ENCODE assay signal across 4 cellular contexts in genomic region chr2:85617723-85618122, GRCh38. TPM values are rescaled to one million over a fixed set of nuclear protein-coding genes. Genes with fewer than 3 reads are reported as not detected.
DNase-seq lines count a peak whose midpoint lies in the region; ATAC-seq and TF ChIP-seq lines count a peak whose summit lies in the region.
"Not testable (repeated sequence)": the region's sequence is repeated elsewhere in the genome, so short reads cannot be mapped to it uniquely, and the experiment has no call there.

No MANE protein-coding gene starts in this region.

- H2AFZ ChIP-seq in SK-N-SH (ENCODE audit: low read depth); neural cell (ENCODE audit: low read depth, low read length): not testable (repeated sequence)

- CTCF ChIA-PET in Caco-2 (lab: Charles Lee), result not testable (repeated sequence)
- CTCF ChIA-PET in SK-N-SH (lab: Yijun Ruan, JAX), result interaction anchor here (2.0 kb wide), 1 partner anchor 19 kb away, joined by 12 read pairs; no protein-coding TSS in a partner anchor

- not testable (repeated sequence) for H3K9me3 Mint-ChIP-seq in Caco-2 (ENCODE audit: unreplicated experiment); central memory CD8-positive, alpha-beta T cell

- not testable (repeated sequence) for H3K9me3 ChIP-seq in Caco-2; SK-N-SH; neural cell (ENCODE audit: low read length)

- POLR2A ChIA-PET in Caco-2 (lab: Charles Lee), result interaction anchor here (1.1 kb wide), 1 partner anchor 15 kb away, joined by 4 read pairs; the partner anchor contains the start of gene TMEM150A
- POLR2A ChIA-PET in SK-N-SH (lab: Yijun Ruan, JAX), result not testable (repeated sequence)

- not testable (repeated sequence) for H3K4me1 Mint-ChIP-seq in Caco-2 (ENCODE audit: low read depth, unreplicated experiment)
- H3K4me1 Mint-ChIP-seq in central memory CD8-positive, alpha-beta T cell, result peaks cover 19% of the 10 kb centered on the region

- DNase-seq in Caco-2; SK-N-SH; central memory CD8-positive, alpha-beta T cell (ENCODE audit: low spot score in 2 of 2): not testable (repeated sequence)

- peaks cover 46% of the 10 kb centered on the region for H3K36me3 Mint-ChIP-seq in Caco-2 (ENCODE audit: insufficient read depth, unreplicated experiment)
- peaks cover 29% of the 10 kb centered on the region for H3K36me3 Mint-ChIP-seq in central memory CD8-positive, alpha-beta T cell (ENCODE audit: insufficient read depth)

- not testable (repeated sequence) for H3K27ac Mint-ChIP-seq in Caco-2 (ENCODE audit: unreplicated experiment); central memory CD8-positive, alpha-beta T cell (ENCODE audit: low read depth)

- not testable (repeated sequence) for TF ChIP-seq CTCF in Caco-2 (IDR thresholded peaks at IDR 0.05; ENCODE audit: insufficient read depth in 1 of 2, low read depth in 1 of 2, low read length in 1 of 2, severe bottlenecking in 1 of 2, unreplicated experiment in 1 of 2); SK-N-SH (IDR thresholded peaks at IDR 0.05); neural cell (IDR thresholded peaks at IDR 0.05; ENCODE audit: poor library complexity, severe bottlenecking)

- H3K4me1 ChIP-seq in Caco-2; SK-N-SH (ENCODE audit: control insufficient read depth in 1 of 2, insufficient read depth in 2 of 2, low read depth in 1 of 2, low read length in 1 of 2): not testable (repeated sequence)

- not testable (repeated sequence) for BruUV-seq in Caco-2 (replicated peaks; lab: Mats Ljungman, UMichigan)

- 91% methylated on average over 5 of the region's 5 CpGs for WGBS in SK-N-SH (ENCODE audit: low lambda C conversion rate)

- H3K27me3 ChIP-seq in Caco-2 (replicated peaks; ENCODE audit: control insufficient read depth, insufficient read depth, low read length); SK-N-SH (ENCODE audit: insufficient read depth); neural cell (ENCODE audit: insufficient read depth, low read depth, low read length): not testable (repeated sequence)

- not testable (repeated sequence) for H3K36me3 ChIP-seq in Caco-2 (ENCODE audit: control insufficient read depth, insufficient read depth, low read length); neural cell (ENCODE audit: insufficient read depth, low read length)
- peaks cover 20 to 24% of the 10 kb centered on the region in 2 experiments for H3K36me3 ChIP-seq in SK-N-SH (replicated peaks in 1 of 2; ENCODE audit: control insufficient read depth in 1 of 2, insufficient read depth in 2 of 2, low read length in 1 of 2)

- H3K4me3 ChIP-seq in Caco-2 (ENCODE audit: low read depth, low read length), result not testable (repeated sequence)
- H3K4me3 ChIP-seq in SK-N-SH (ENCODE audit: low read depth in 2 of 2, low read length in 1 of 2) (peak overlapping the region in 1 of 2 experiments; percentile 93; a peak in 2 of 4 replicates), neural cell (ENCODE audit: low read length) (peak overlapping the region; percentile 99)

- H3K9me2 ChIP-seq in SK-N-SH; neural cell (ENCODE audit: insufficient read depth, low read length): not testable (repeated sequence)

- H3K4me2 ChIP-seq in SK-N-SH, result peak overlapping the region; percentile 93
- not testable (repeated sequence) for H3K4me2 ChIP-seq in neural cell (ENCODE audit: low read length)

- peaks cover 15% of the 10 kb centered on the region for H4K20me1 ChIP-seq in SK-N-SH (ENCODE audit: insufficient read depth)
- not testable (repeated sequence) for H4K20me1 ChIP-seq in neural cell (ENCODE audit: insufficient read depth)

- TF ChIP-seq EP300 in SK-N-SH (IDR thresholded peaks at IDR 0.05; ENCODE audit: borderline replicate concordance in 1 of 2, low read depth in 1 of 2, low read length in 1 of 2); neural cell (conservative IDR thresholded peaks at IDR 0.05; ENCODE audit: poor library complexity, severe bottlenecking): not testable (repeated sequence)

- intact Hi-C loops in Caco-2 (cut with micrococcal nuclease; ENCODE audit: unreplicated experiment), result not testable (repeated sequence)

- not testable (repeated sequence) for H3K9ac ChIP-seq in SK-N-SH; neural cell (ENCODE audit: low read length)

- not testable (repeated sequence) for H3K27me3 Mint-ChIP-seq in Caco-2 (ENCODE audit: insufficient read depth, unreplicated experiment); central memory CD8-positive, alpha-beta T cell

- peak overlapping the region; percentile 93 for H3K4me3 Mint-ChIP-seq in Caco-2 (ENCODE audit: unreplicated experiment)
- peak overlapping the region; percentile 95 for H3K4me3 Mint-ChIP-seq in central memory CD8-positive, alpha-beta T cell

- H3K79me2 ChIP-seq in SK-N-SH (ENCODE audit: insufficient read depth), result peaks cover 80% of the 10 kb centered on the region
- H3K79me2 ChIP-seq in neural cell (replicated peaks; ENCODE audit: insufficient read depth, low read length), result peaks cover 20% of the 10 kb centered on the region

- H3F3A ChIP-seq in SK-N-SH (replicated peaks; ENCODE audit: insufficient read depth), result peaks cover 15% of the 10 kb centered on the region
- not testable (repeated sequence) for H3F3A ChIP-seq in neural cell (ENCODE audit: insufficient read depth, low read length, poor library complexity, severe bottlenecking)

- TF ChIP-seq RAD21 in SK-N-SH (IDR thresholded peaks at IDR 0.05; ENCODE audit: low read length); neural cell (conservative IDR thresholded peaks at IDR 0.05): not testable (repeated sequence)

- H3K27ac ChIP-seq in SK-N-SH (ENCODE audit: low read depth in 2 of 2, low read length in 1 of 2); neural cell (ENCODE audit: low read length): not testable (repeated sequence)

- ATAC-seq in central memory CD8-positive, alpha-beta T cell (replicated peaks; ENCODE audit: extremely low read depth, poor library complexity, severe bottlenecking), result not testable (repeated sequence)

RNA-seq across cellular contexts. Expression of gene USP39, which starts 1.7 kb away (rescaled TPM):
- 82.1 and 83.5 TPM in 2 replicates for total RNA-seq in Caco-2 (2022)
- polyA plus RNA-seq in SK-N-SH (2012; rRNA removed) (49.1 and 50.3 TPM in 2 replicates), neural cell (77.6 and 89.9 TPM in 2 replicates)
- 40.6 and 46.9 TPM in 2 replicates for polyA plus RNA-seq in SK-N-SH (2012; cell fraction: cytosol; rRNA removed)
- polyA plus RNA-seq in SK-N-SH (2012; cell fraction: nucleus; rRNA removed), result 80.7 and 110 TPM in 2 replicates
- polyA minus RNA-seq in neural cell, result 53.1 and 60.9 TPM in 2 replicates

RNA-seq across cellular contexts. Expression of gene C2orf68, which starts 5.9 kb away (rescaled TPM):
- total RNA-seq in Caco-2 (2022), result 49.0 and 54.5 TPM in 2 replicates
- polyA plus RNA-seq in SK-N-SH (2012; rRNA removed) (14.5 and 24.3 TPM in 2 replicates), neural cell (28.0 and 42.6 TPM in 2 replicates)
- 9.1 and 11.2 TPM in 2 replicates for polyA plus RNA-seq in SK-N-SH (2012; cell fraction: cytosol; rRNA removed)
- 32.6 and 53.9 TPM in 2 replicates for polyA plus RNA-seq in SK-N-SH (2012; cell fraction: nucleus; rRNA removed)
- 44.3 and 50.5 TPM in 2 replicates for polyA minus RNA-seq in neural cell

RNA-seq across cellular contexts. Expression of gene TMEM150A, which starts 15.2 kb away (rescaled TPM):
- total RNA-seq in Caco-2 (2022), result 24.0 and 25.3 TPM in 2 replicates
- polyA plus RNA-seq in SK-N-SH (2012; rRNA removed) (20.2 TPM in 2 replicates), neural cell (8.4 and 9.4 TPM in 2 replicates)
- polyA plus RNA-seq in SK-N-SH (2012; cell fraction: cytosol; rRNA removed), result 9.5 and 13.1 TPM in 2 replicates
- 43.3 and 53.0 TPM in 2 replicates for polyA plus RNA-seq in SK-N-SH (2012; cell fraction: nucleus; rRNA removed)
- 3.9 and 4.1 TPM in 2 replicates for polyA minus RNA-seq in neural cell

RNA-seq across cellular contexts. Expression of gene RNF181, which starts 22.2 kb away (rescaled TPM):
- 113 and 123 TPM in 2 replicates for total RNA-seq in Caco-2 (2022)
- polyA plus RNA-seq in SK-N-SH (2012; rRNA removed) (312 and 353 TPM in 2 replicates), neural cell (296 and 330 TPM in 2 replicates)
- polyA plus RNA-seq in SK-N-SH (2012; cell fraction: cytosol; rRNA removed), result 256 and 277 TPM in 2 replicates
- polyA plus RNA-seq in SK-N-SH (2012; cell fraction: nucleus; rRNA removed), result 222 and 297 TPM in 2 replicates
- polyA minus RNA-seq in neural cell, result 58.9 and 65.4 TPM in 2 replicates

RNA-seq across cellular contexts. Expression of gene VAMP5, which starts 33.5 kb away (rescaled TPM):
- 11.0 and 15.1 TPM in 2 replicates for total RNA-seq in Caco-2 (2022)
- polyA plus RNA-seq in SK-N-SH (2012; rRNA removed), result 9.8 and 12.0 TPM in 2 replicates
- polyA plus RNA-seq in SK-N-SH (2012; cell fraction: cytosol; rRNA removed), result 7.2 and 10.5 TPM in 2 replicates
- polyA plus RNA-seq in SK-N-SH (2012; cell fraction: nucleus; rRNA removed), result 1.8 and 5.7 TPM in 2 replicates
- not detected in 2 replicates for polyA plus RNA-seq in neural cell
- polyA minus RNA-seq in neural cell, result not detected in 2 replicates
